Comparison of ENCODE assay signal across 3 cellular contexts in the genomic region with DNA sequence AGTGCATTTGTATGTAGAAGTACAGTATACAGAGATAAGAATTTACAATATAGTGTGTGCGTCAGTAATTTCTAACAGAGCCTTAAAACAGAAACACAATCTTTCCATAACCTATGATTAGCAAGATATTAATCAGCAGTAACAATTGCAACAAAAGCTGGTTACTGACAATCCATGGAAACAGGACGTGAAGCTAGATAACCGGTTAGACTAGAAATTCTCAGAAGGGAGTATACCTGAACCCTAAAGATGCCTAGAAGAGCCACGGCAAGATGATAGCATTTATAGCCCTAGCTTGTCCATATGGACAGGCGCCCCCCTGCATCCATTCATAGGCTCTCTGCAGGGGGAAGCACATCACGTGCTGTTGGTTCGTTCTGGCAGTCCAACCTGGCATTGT. TPM values are rescaled to one million over a fixed set of nuclear protein-coding genes. Genes with fewer than 3 reads are reported as not detected.
"Had no signal": no experiment of that assay in that cellular context is flagged by ENCODE, and none has a peak within 500 bp of the region (broad histone marks: within the 10 kb centered on the region; RNA-seq: fewer than 3 reads in every experiment).

No MANE protein-coding gene starts in this region.

RNA-seq across cellular contexts. Expression of a gene that starts 1.8 kb away (rescaled TPM):
- total RNA-seq: activated B cell treated with CpG ODN at 0.5 μM for 24 hours, osteocyte, progenitor cell of endocrine pancreas had no signal

RNA-seq across cellular contexts. Expression of a gene that starts 42.9 kb away (rescaled TPM):
- total RNA-seq: progenitor cell of endocrine pancreas had no signal
